ENCODE assay signal across 1 cellular context in genomic region chr7:33669251-33669670, GRCh38.
TF ChIP-seq lines count a peak whose summit lies in the region.

No MANE protein-coding gene starts in this region.

TF ChIP-seq in HepG2, 621 proteins besides CTCF, POLR2A, EP300 and RAD21 (continued from another document):
- TF ChIP-seq TFDP2 (CRISPR knock-in tag; IDR thresholded peaks at IDR 0.05) = no peak
